Comparison of ENCODE assay signal across 28 cellular contexts in genomic region chr17:3603870-3604259, GRCh38. TPM values are rescaled to one million over a fixed set of nuclear protein-coding genes. Genes with fewer than 3 reads are reported as not detected.
"Had no signal": no experiment of that assay in that cellular context is flagged by ENCODE, and none has a peak within 500 bp of the region (broad histone marks: within the 10 kb centered on the region; RNA-seq: fewer than 3 reads in every experiment).

No MANE protein-coding gene starts in this region.

- H3K36me3 ChIP-seq: prostate gland, uterus had no signal

- H3K27ac ChIP-seq: heart left ventricle, left lung, lower lobe of right lung, pancreas, prostate gland, thoracic aorta, uterus had no signal

- H3K4me1 Mint-ChIP-seq: activated CD4-positive, alpha-beta T cell treated with anti-CD3 and anti-CD28 coated beads, Interleukin-2, amount 10 ng/mL, durations not matched to agents 24 days and 14 days; activated naive CD4-positive, alpha-beta T cell treated with anti-CD3 and anti-CD28 coated beads, Interleukin-2, amount 10 ng/mL, durations not matched to agents 7 days and 5 days had no signal

- H3K4me1 ChIP-seq: heart left ventricle, left lung, lower lobe of right lung, pancreas, prostate gland, uterus had no signal

- H3K27me3 ChIP-seq: heart left ventricle, left lung, pancreas, uterus had no signal

- H3K9me3 ChIP-seq: heart left ventricle, left lung, lower lobe of right lung, pancreas, prostate gland, thoracic aorta, uterus had no signal

- FAIRE-seq: colon, pancreas had no signal

- H3K4me3 ChIP-seq: heart left ventricle, left lung, lower lobe of right lung, pancreas, prostate gland, skin epidermis, thoracic aorta, uterus had no signal

- H3K9me3 Mint-ChIP-seq: activated CD4-positive, alpha-beta memory T cell treated with anti-CD3 and anti-CD28 coated beads for 36 hours; activated CD4-positive, alpha-beta T cell treated with anti-CD3 and anti-CD28 coated beads, Interleukin-2, amount 10 ng/mL, durations not matched to agents 24 days and 14 days; activated naive CD4-positive, alpha-beta T cell treated with anti-CD3 and anti-CD28 coated beads, Interleukin-2, amount 10 ng/mL, durations not matched to agents 7 days and 5 days; activated T-helper 1 cell treated with anti-CD3 and anti-CD28 coated beads, Interleukin-12 subunit alpha, Interleukin-12 subunit beta, Interleukin-2, Interleukin-4 antibody, amounts not matched to agents 30 ng/mL and 10 ng/mL and 1 ng/mL, durations not matched to agents 14 hours and 24 hours and 36 hours had no signal

- H3K4me3 Mint-ChIP-seq: activated CD4-positive, alpha-beta memory T cell treated with anti-CD3 and anti-CD28 coated beads for 36 hours; activated CD4-positive, alpha-beta T cell treated with anti-CD3 and anti-CD28 coated beads, Interleukin-2, amount 10 ng/mL, durations not matched to agents 24 days and 14 days; activated naive CD4-positive, alpha-beta T cell treated with anti-CD3 and anti-CD28 coated beads, Interleukin-2, amount 10 ng/mL, durations not matched to agents 7 days and 5 days; activated T-helper 1 cell treated with anti-CD3 and anti-CD28 coated beads, Interleukin-12 subunit alpha, Interleukin-12 subunit beta, Interleukin-2, Interleukin-4 antibody, amounts not matched to agents 30 ng/mL and 10 ng/mL and 1 ng/mL, durations not matched to agents 14 hours and 24 hours and 36 hours had no signal

- H3K27ac Mint-ChIP-seq: activated CD4-positive, alpha-beta memory T cell treated with anti-CD3 and anti-CD28 coated beads for 36 hours; activated CD4-positive, alpha-beta T cell treated with anti-CD3 and anti-CD28 coated beads, Interleukin-2, amount 10 ng/mL, durations not matched to agents 24 days and 14 days; activated naive CD4-positive, alpha-beta T cell treated with anti-CD3 and anti-CD28 coated beads, Interleukin-2, amount 10 ng/mL, durations not matched to agents 7 days and 5 days; activated T-helper 1 cell treated with anti-CD3 and anti-CD28 coated beads, Interleukin-12 subunit alpha, Interleukin-12 subunit beta, Interleukin-2, Interleukin-4 antibody, amounts not matched to agents 30 ng/mL and 10 ng/mL and 1 ng/mL, durations not matched to agents 14 hours and 24 hours and 36 hours had no signal

- DNase-seq: activated CD4-positive, alpha-beta memory T cell treated with anti-CD3 and anti-CD28 coated beads for 36 hours; activated CD4-positive, alpha-beta T cell treated with anti-CD3 and anti-CD28 coated beads, Interleukin-2, amount 10 ng/mL, durations not matched to agents 24 days and 14 days; activated CD4-positive, CD25-positive, alpha-beta regulatory T cell treated with anti-CD3 and anti-CD28 coated beads, Interleukin-2, amount 50 U/mL, for 72 hours; activated CD8-positive, alpha-beta memory T cell treated with anti-CD3 and anti-CD28 coated beads, Interleukin-2, amount 50 U/mL, for 4 hours; activated effector memory CD4-positive, alpha-beta T cell treated with anti-CD3 and anti-CD28 coated beads, Interleukin-2, amount 50 U/mL, for 16 hours; activated naive CD4-positive, alpha-beta T cell treated with anti-CD3 and anti-CD28 coated beads, Interleukin-2, amount 10 ng/mL, durations not matched to agents 7 days and 5 days; activated T-cell treated with anti-CD3 and anti-CD28 coated beads, Interleukin-2, amount 50 U/mL, for 1 hour; amygdala; central memory CD4-positive, alpha-beta T cell; effector CD4-positive, alpha-beta T cell; heart left ventricle; left lung; lower lobe of right lung; pancreas; retina; stimulated activated CD4-positive, alpha-beta T cell treated with anti-CD3 and anti-CD28 coated beads, Interleukin-12 subunit alpha, Interleukin-12 subunit beta, amount 100 ng/mL, for 4 hours; stimulated activated CD4-positive, alpha-beta T cell treated with anti-CD3 and anti-CD28 coated beads, Interleukin-4, amount 100 ng/mL, for 1 hour; stimulated activated naive CD8-positive, alpha-beta T cell treated with anti-CD3 and anti-CD28 coated beads, Interleukin-15, Interleukin-2, amounts not matched to agents 100 U/mL and 50 U/mL, for 24 hours; SW 1271; T-helper 2 cell; uterus had no signal

- ATAC-seq: heart left ventricle; left lung; lower lobe of right lung; sciatic nerve; stimulated activated naive CD8-positive, alpha-beta T cell treated with anti-CD3 and anti-CD28 coated beads, Interleukin-15, Interleukin-2, amounts not matched to agents 100 U/mL and 50 U/mL, for 24 hours had no signal

- H3K27me3 Mint-ChIP-seq: activated CD4-positive, alpha-beta memory T cell treated with anti-CD3 and anti-CD28 coated beads for 36 hours; activated CD4-positive, alpha-beta T cell treated with anti-CD3 and anti-CD28 coated beads, Interleukin-2, amount 10 ng/mL, durations not matched to agents 24 days and 14 days; activated naive CD4-positive, alpha-beta T cell treated with anti-CD3 and anti-CD28 coated beads, Interleukin-2, amount 10 ng/mL, durations not matched to agents 7 days and 5 days had no signal

RNA-seq across cellular contexts. Expression of gene TRPV3, which starts 46.3 kb away (rescaled TPM):
- total RNA-seq: dermis blood vessel endothelial cell had no signal
